Comparison of ENCODE assay signal across 9 cellular contexts in the genomic region with DNA sequence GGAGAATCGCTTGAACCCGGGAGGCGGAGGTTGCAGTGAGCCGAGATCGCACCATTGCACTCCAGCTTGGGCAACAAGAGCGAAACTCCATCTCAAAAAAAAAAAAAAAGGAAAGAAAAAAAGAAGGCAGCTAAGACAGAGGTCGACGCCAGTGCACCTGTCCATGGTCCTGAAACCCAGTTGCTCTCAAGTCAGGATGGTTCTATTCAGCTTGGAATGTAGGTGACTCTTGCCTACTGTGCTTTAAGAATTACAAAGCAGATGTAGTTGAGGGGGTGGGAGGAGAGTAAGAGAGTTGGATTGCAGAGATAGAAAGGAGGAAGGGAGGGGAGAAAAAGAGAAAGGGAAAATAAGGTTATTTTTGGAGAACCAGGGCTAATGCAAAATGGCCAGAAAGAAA. TPM values are rescaled to one million over a fixed set of nuclear protein-coding genes. Genes with fewer than 3 reads are reported as not detected.
A peak's percentile ranks its signal among the peaks of the same experiment; 100 is the strongest.
DNase-seq lines count a peak whose midpoint lies in the region; ATAC-seq and TF ChIP-seq lines count a peak whose summit lies in the region.
"Had no signal": no experiment of that assay in that cellular context is flagged by ENCODE, and none has a peak within 500 bp of the region (broad histone marks: within the 10 kb centered on the region; RNA-seq: fewer than 3 reads in every experiment).

No MANE protein-coding gene starts in this region.

- ATAC-seq in left lung = peak; percentile 56
- no peak for ATAC-seq in GM19328 (IDR thresholded peaks at IDR 0.05; ENCODE audit: unreplicated experiment)
- no peak for ATAC-seq in HG03520 (IDR thresholded peaks at IDR 0.05; ENCODE audit: unreplicated experiment)

- DNase-seq in EH (ENCODE audit: low read depth) (peak; percentile 60), LHCN-M2 (ENCODE audit: low read depth) (peak; percentile 46), left lung (no peak), NCI-H187 treated with DMSO at 0.1 percent for 48 hours (lab: John Stamatoyannopoulos, UW) (no peak), NCI-H2029 (lab: John Stamatoyannopoulos, UW) (no peak)
- peak; percentile 14 for DNase-seq in activated T-helper 1 cell treated with anti-CD3 and anti-CD28 coated beads, Interleukin-12 subunit alpha, Interleukin-12 subunit beta, Interleukin-2, Interleukin-4 antibody, amounts not matched to agents 30 ng/mL and 10 ng/mL and 1 ng/mL, durations not matched to agents 14 hours and 24 hours and 36 hours (ENCODE audit: low spot score)

- no peaks in the 10 kb centered on the region for H3K9me3 ChIP-seq in left lung

- no peaks in the 10 kb centered on the region for H3K36me3 Mint-ChIP-seq in activated T-helper 1 cell treated with anti-CD3 and anti-CD28 coated beads, Interleukin-12 subunit alpha, Interleukin-12 subunit beta, Interleukin-2, Interleukin-4 antibody, amounts not matched to agents 30 ng/mL and 10 ng/mL and 1 ng/mL, durations not matched to agents 14 hours and 24 hours and 36 hours (ENCODE audit: low read depth)

- intact Hi-C loops in activated T-helper 1 cell treated with anti-CD3 and anti-CD28 coated beads, Interleukin-12 subunit alpha, Interleukin-12 subunit beta, Interleukin-2, Interleukin-4 antibody, amounts not matched to agents 30 ng/mL and 10 ng/mL and 1 ng/mL, durations not matched to agents 14 hours and 24 hours and 36 hours (cut with micrococcal nuclease) = no loop called here
- intact Hi-C loops in left lung (cut with DNase I) = no loop called here

- H3K9me3 Mint-ChIP-seq in activated T-helper 1 cell treated with anti-CD3 and anti-CD28 coated beads, Interleukin-12 subunit alpha, Interleukin-12 subunit beta, Interleukin-2, Interleukin-4 antibody, amounts not matched to agents 30 ng/mL and 10 ng/mL and 1 ng/mL, durations not matched to agents 14 hours and 24 hours and 36 hours = peaks cover 11% of the 10 kb centered on the region
- H3K9me3 Mint-ChIP-seq: dendritic cell treated with granulocyte-macrophage colony-stimulating factor and Interleukin-4, amounts not matched to agents 40 ng/mL and 50 ng/mL, for 4 days had no signal

- no peaks in the 10 kb centered on the region for H3K36me3 ChIP-seq in left lung

- no peaks in the 10 kb centered on the region for H3K4me1 ChIP-seq in left lung

- H3K4me3 Mint-ChIP-seq in activated T-helper 1 cell treated with anti-CD3 and anti-CD28 coated beads, Interleukin-12 subunit alpha, Interleukin-12 subunit beta, Interleukin-2, Interleukin-4 antibody, amounts not matched to agents 30 ng/mL and 10 ng/mL and 1 ng/mL, durations not matched to agents 14 hours and 24 hours and 36 hours = no peak overlapping the region
- H3K4me3 Mint-ChIP-seq: dendritic cell treated with granulocyte-macrophage colony-stimulating factor and Interleukin-4, amounts not matched to agents 40 ng/mL and 50 ng/mL, for 4 days had no signal

- H3K27me3 ChIP-seq in left lung = no peaks in the 10 kb centered on the region

- H3K4me1 Mint-ChIP-seq in activated T-helper 1 cell treated with anti-CD3 and anti-CD28 coated beads, Interleukin-12 subunit alpha, Interleukin-12 subunit beta, Interleukin-2, Interleukin-4 antibody, amounts not matched to agents 30 ng/mL and 10 ng/mL and 1 ng/mL, durations not matched to agents 14 hours and 24 hours and 36 hours (ENCODE audit: low read depth) = no peaks in the 10 kb centered on the region

- H3K4me3 ChIP-seq in left lung = no peak overlapping the region

- no peak for TF ChIP-seq CTCF in left lung (IDR thresholded peaks at IDR 0.05)

- H3K27ac ChIP-seq in left lung = no peak overlapping the region

- no peak overlapping the region for H3K27ac Mint-ChIP-seq in activated T-helper 1 cell treated with anti-CD3 and anti-CD28 coated beads, Interleukin-12 subunit alpha, Interleukin-12 subunit beta, Interleukin-2, Interleukin-4 antibody, amounts not matched to agents 30 ng/mL and 10 ng/mL and 1 ng/mL, durations not matched to agents 14 hours and 24 hours and 36 hours
- H3K27ac Mint-ChIP-seq: dendritic cell treated with granulocyte-macrophage colony-stimulating factor and Interleukin-4, amounts not matched to agents 40 ng/mL and 50 ng/mL, for 4 days had no signal

- H3K27me3 Mint-ChIP-seq in activated T-helper 1 cell treated with anti-CD3 and anti-CD28 coated beads, Interleukin-12 subunit alpha, Interleukin-12 subunit beta, Interleukin-2, Interleukin-4 antibody, amounts not matched to agents 30 ng/mL and 10 ng/mL and 1 ng/mL, durations not matched to agents 14 hours and 24 hours and 36 hours (ENCODE audit: insufficient read depth) = no peaks in the 10 kb centered on the region

RNA-seq across cellular contexts. Expression of gene CACNG7, which starts 18.7 kb away (rescaled TPM):
- 0.13 and 0.23 TPM in 2 replicates for total RNA-seq in LHCN-M2 (2014; rRNA removed)
- polyA plus RNA-seq in LHCN-M2 (2012) = not detected
- not detected in 2 replicates for total RNA-seq in activated T-helper 1 cell treated with anti-CD3 and anti-CD28 coated beads, Interleukin-12 subunit alpha, Interleukin-12 subunit beta, Interleukin-2, Interleukin-4 antibody, amounts not matched to agents 30 ng/mL and 10 ng/mL and 1 ng/mL, durations not matched to agents 14 hours and 24 hours and 36 hours
- not detected for total RNA-seq in left lung

RNA-seq across cellular contexts. Expression of gene CACNG8, which starts 35.0 kb away (rescaled TPM):
- total RNA-seq in LHCN-M2 (2014; rRNA removed) (under 0.01 and 0.06 TPM in 2 replicates), left lung (under 1 TPM in 1 of 2 donors, not detected in 1; 0.03 TPM)
- polyA plus RNA-seq in LHCN-M2 (2012) = 0.01 TPM
- not detected in 2 replicates for total RNA-seq in activated T-helper 1 cell treated with anti-CD3 and anti-CD28 coated beads, Interleukin-12 subunit alpha, Interleukin-12 subunit beta, Interleukin-2, Interleukin-4 antibody, amounts not matched to agents 30 ng/mL and 10 ng/mL and 1 ng/mL, durations not matched to agents 14 hours and 24 hours and 36 hours

RNA-seq across cellular contexts. Expression of gene PRKCG, which starts 45.7 kb away (rescaled TPM):
- total RNA-seq in LHCN-M2 (2014; rRNA removed) (not detected in 2 replicates), left lung (not detected)
- 0.02 TPM for polyA plus RNA-seq in LHCN-M2 (2012)
- total RNA-seq in activated T-helper 1 cell treated with anti-CD3 and anti-CD28 coated beads, Interleukin-12 subunit alpha, Interleukin-12 subunit beta, Interleukin-2, Interleukin-4 antibody, amounts not matched to agents 30 ng/mL and 10 ng/mL and 1 ng/mL, durations not matched to agents 14 hours and 24 hours and 36 hours = not detected in 2 replicates

Comparison
In these comparisons a context has a peak if more than half of its experiments do, and no peak if none do; other contexts are left out.
1. DNase-seq: peak in EH (single experiment), LHCN-M2 (single experiment) and activated T-helper 1 cell treated with anti-CD3 and anti-CD28 coated beads, Interleukin-12 subunit alpha, Interleukin-12 subunit beta, Interleukin-2, Interleukin-4 antibody, amounts not matched to agents 30 ng/mL and 10 ng/mL and 1 ng/mL, durations not matched to agents 14 hours and 24 hours and 36 hours (single experiment); none in left lung (0 of 2), NCI-H187 treated with DMSO at 0.1 percent for 48 hours (single experiment) and NCI-H2029 (single experiment).